ENCODE assay signal across 1 cellular context in the genomic region with DNA sequence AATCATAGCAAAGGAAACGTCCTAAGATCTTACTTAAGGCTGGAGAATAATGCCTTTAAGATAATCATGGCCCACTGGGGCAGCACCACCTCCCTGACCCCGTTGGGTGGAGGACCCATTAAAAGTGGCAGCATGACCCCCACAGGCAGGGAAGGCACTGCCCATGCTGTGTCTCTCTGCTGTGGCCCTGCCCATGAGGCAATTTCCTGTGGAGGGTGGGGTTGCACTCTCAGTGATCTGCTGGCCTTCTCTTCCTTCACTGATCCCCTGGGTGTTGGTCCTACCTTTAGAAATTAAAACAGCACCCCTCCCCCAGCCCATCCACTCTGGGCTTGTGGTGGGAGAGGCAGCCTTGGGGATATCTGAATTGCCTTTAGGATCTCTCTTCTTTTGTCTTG.
TF ChIP-seq lines count a peak whose summit lies in the region.

No MANE protein-coding gene starts in this region.

TF ChIP-seq in K562, 482 proteins besides CTCF, POLR2A, EP300 and RAD21:
- no peak for TF ChIP-seq SIN3B (IDR thresholded peaks at IDR 0.05; ENCODE audit: low read depth)
TF ChIP-seq in K562: peak in this region for 0.
